ENCODE assay signal across 27 cellular contexts in the genomic region with DNA sequence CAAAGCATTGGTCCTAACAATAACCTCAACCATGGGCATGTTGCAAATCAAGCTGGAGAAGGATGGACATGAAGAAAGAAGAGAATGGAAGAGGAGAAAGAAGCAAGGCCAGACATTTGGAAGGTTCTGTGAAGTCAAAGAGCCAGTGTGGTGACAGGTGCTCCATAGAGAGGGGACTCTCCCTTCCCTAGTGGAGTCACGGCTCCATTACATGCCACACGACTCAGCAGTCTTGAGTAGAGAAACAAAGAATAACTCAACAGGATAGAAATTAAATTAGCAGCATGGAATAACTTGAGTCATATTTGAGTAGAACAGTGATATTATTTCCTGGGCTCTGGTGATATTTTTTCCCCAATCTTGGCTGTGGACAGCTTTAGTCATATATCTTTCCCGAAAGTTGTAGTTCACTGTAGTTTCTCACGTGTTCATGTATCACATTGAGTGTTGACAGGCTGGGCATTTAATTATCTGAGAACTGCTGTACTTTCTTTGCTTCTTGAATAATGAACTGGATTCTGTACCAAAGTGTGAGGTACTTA.
DNase-seq lines count a peak whose midpoint lies in the region; ATAC-seq and TF ChIP-seq lines count a peak whose summit lies in the region.
"Had no signal": no experiment of that assay in that cellular context is flagged by ENCODE, and none has a peak within 500 bp of the region (broad histone marks: within the 10 kb centered on the region; RNA-seq: fewer than 3 reads in every experiment).

No MANE protein-coding gene starts in this region.

- no peak overlapping the region for H3K4me3 ChIP-seq in GM12865 (ENCODE audit: low read depth, low read length)
- no peak overlapping the region for H3K4me3 ChIP-seq in MG63
- no peak overlapping the region for H3K4me3 ChIP-seq in fibroblast of the aortic adventitia (ENCODE audit: low read depth, low read length)
- H3K4me3 ChIP-seq: coronary artery, esophagus muscularis mucosa, thoracic aorta, vagina had no signal

- H3K9me3 Mint-ChIP-seq in stimulated activated naive B cell treated with anti-CD40 and anti-IgM and Interleukin-4, amounts not matched to agents 10 μg/mL and 1 μg/mL and 100 μg/mL, for 72 hours: peaks cover 0 to 4% of the 10 kb centered on the region in 2 donors
- H3K9me3 Mint-ChIP-seq: activated T-cell treated with anti-CD3 and anti-CD28 coated beads, Interleukin-2, amount 50 U/mL, for 4 hours; CD8-positive, alpha-beta T cell had no signal

- H3K36me3 Mint-ChIP-seq in stimulated activated naive B cell treated with anti-CD40 and anti-IgM and Interleukin-4, amounts not matched to agents 10 μg/mL and 1 μg/mL and 100 μg/mL, for 72 hours: no peaks in the 10 kb centered on the region
- H3K36me3 Mint-ChIP-seq: CD8-positive, alpha-beta T cell; mesothelial cell of epicardium; T-cell had no signal

- H3K9me3 ChIP-seq in MG63: peaks cover 5% of the 10 kb centered on the region
- H3K9me3 ChIP-seq: esophagus muscularis mucosa, thoracic aorta, vagina had no signal

- ATAC-seq in stimulated activated naive B cell treated with anti-CD40 and anti-IgM and Interleukin-4, amounts not matched to agents 10 μg/mL and 1 μg/mL and 100 μg/mL, for 72 hours (replicated peaks): no peak
- ATAC-seq: activated T-cell treated with anti-CD3 and anti-CD28 coated beads, Interleukin-2, amount 50 U/mL, for 4 hours; CD8-positive, alpha-beta T cell; naive thymus-derived CD8-positive, alpha-beta T cell; Panc1; T-cell had no signal

- no peaks in the 10 kb centered on the region for H3K36me3 ChIP-seq in MG63
- H3K36me3 ChIP-seq: esophagus muscularis mucosa, thoracic aorta, vagina had no signal

- DNase-seq in AG08395 (ENCODE audit: low spot score) (peak; percentile 26), GM12865 (ENCODE audit: low read depth) (peak; percentile 23), MG63 (peak; percentile 62), fibroblast of the aortic adventitia (ENCODE audit: low read depth) (peak; percentile 10), NCI-H2107 treated with DMSO at 0.1 percent for 48 hours (lab: John Stamatoyannopoulos, UW; ENCODE audit: unreplicated experiment) (no peak), T-helper 9 cell (no peak), NCI-H1092 (lab: John Stamatoyannopoulos, UW) (no peak)
- no peak for DNase-seq in stimulated activated naive B cell treated with anti-CD40 and anti-IgM and Interleukin-4, amounts not matched to agents 10 μg/mL and 1 μg/mL and 100 μg/mL, for 72 hours
- DNase-seq: activated CD4-positive, alpha-beta T cell treated with anti-CD3 and anti-CD28 coated beads for 1 hour; activated naive CD4-positive, alpha-beta T cell treated with Interleukin-2 at 50 U/mL for 16 hours; activated T-cell treated with anti-CD3 and anti-CD28 coated beads, Interleukin-2, amount 50 U/mL, for 4 hours; amygdala; CD8-positive, alpha-beta T cell; DMS153; islet precursor cell; naive thymus-derived CD8-positive, alpha-beta T cell; NCI-H510A; NK-92 treated with Interleukin-12 subunit alpha and Interleukin-12 subunit beta, amount 100 ng/mL, for 24 hours; stimulated activated CD4-positive, alpha-beta T cell treated with anti-CD3 and anti-CD28 coated beads, Interleukin-2, amount 100 ng/mL, for 48 hours; stimulated activated naive CD4-positive, alpha-beta T cell; T-cell had no signal

- H3K27me3 ChIP-seq in MG63: no peaks in the 10 kb centered on the region
- H3K27me3 ChIP-seq: esophagus muscularis mucosa, vagina had no signal

- H3K4me1 Mint-ChIP-seq in stimulated activated naive B cell treated with anti-CD40 and anti-IgM and Interleukin-4, amounts not matched to agents 10 μg/mL and 1 μg/mL and 100 μg/mL, for 72 hours: no peaks in the 10 kb centered on the region
- H3K4me1 Mint-ChIP-seq: mesothelial cell of epicardium; naive thymus-derived CD8-positive, alpha-beta T cell; T-cell had no signal

- TF ChIP-seq CTCF in GM12865 (IDR thresholded peaks at IDR 0.05; ENCODE audit: insufficient read depth, low read depth, low read length, missing control alignments) (no peak), fibroblast of the aortic adventitia (IDR thresholded peaks at IDR 0.05; ENCODE audit: insufficient read depth, low read length) (no peak)

- no peak overlapping the region for H3K27ac Mint-ChIP-seq in stimulated activated naive B cell treated with anti-CD40 and anti-IgM and Interleukin-4, amounts not matched to agents 10 μg/mL and 1 μg/mL and 100 μg/mL, for 72 hours
- H3K27ac Mint-ChIP-seq: CD8-positive, alpha-beta T cell; mesothelial cell of epicardium; naive thymus-derived CD8-positive, alpha-beta T cell; T-cell had no signal

- H3K27me3 Mint-ChIP-seq in stimulated activated naive B cell treated with anti-CD40 and anti-IgM and Interleukin-4, amounts not matched to agents 10 μg/mL and 1 μg/mL and 100 μg/mL, for 72 hours: no peaks in the 10 kb centered on the region
- H3K27me3 Mint-ChIP-seq: T-cell had no signal

- no peak overlapping the region for H3K4me3 Mint-ChIP-seq in stimulated activated naive B cell treated with anti-CD40 and anti-IgM and Interleukin-4, amounts not matched to agents 10 μg/mL and 1 μg/mL and 100 μg/mL, for 72 hours
- H3K4me3 Mint-ChIP-seq: activated T-cell treated with anti-CD3 and anti-CD28 coated beads, Interleukin-2, amount 50 U/mL, for 4 hours; CD8-positive, alpha-beta T cell; mesothelial cell of epicardium; naive thymus-derived CD8-positive, alpha-beta T cell; T-cell had no signal

Comparison
In these comparisons a context has a peak if more than half of its experiments do, and no peak if none do; other contexts are left out.
1. DNase-seq: peak in AG08395 (single experiment), GM12865 (single experiment), MG63 (single experiment) and fibroblast of the aortic adventitia (single experiment); none in stimulated activated naive B cell treated with anti-CD40 and anti-IgM and Interleukin-4, amounts not matched to agents 10 μg/mL and 1 μg/mL and 100 μg/mL, for 72 hours (single experiment), NCI-H2107 treated with DMSO at 0.1 percent for 48 hours (single experiment), T-helper 9 cell (single experiment) and NCI-H1092 (single experiment).